In genomic region chr12:24266982-24267381, GRCh38 we compare ENCODE assay signal across 28 cellular contexts.
"Had no signal": no experiment of that assay in that cellular context is flagged by ENCODE, and none has a peak within 500 bp of the region (broad histone marks: within the 10 kb centered on the region; RNA-seq: fewer than 3 reads in every experiment).

No MANE protein-coding gene starts in this region.

- ATAC-seq: effector memory CD8-positive, alpha-beta T cell; esophagus mucosa; gastrocnemius medialis; heart right ventricle; left colon; left lobe of liver; lower lobe of right lung; mucosa of descending colon; naive thymus-derived CD8-positive, alpha-beta T cell had no signal

- H3K27ac Mint-ChIP-seq: dendritic cell treated with granulocyte-macrophage colony-stimulating factor and Interleukin-4, amounts not matched to agents 40 ng/mL and 50 ng/mL, for 4 days; effector memory CD8-positive, alpha-beta T cell; endodermal cell; mesothelial cell of epicardium; naive B cell; naive thymus-derived CD8-positive, alpha-beta T cell had no signal

- H3K4me1 Mint-ChIP-seq: endodermal cell; naive B cell; naive thymus-derived CD8-positive, alpha-beta T cell had no signal

- DNase-seq: colonic mucosa; cortex of kidney; effector CD8-positive, alpha-beta T cell; effector memory CD8-positive, alpha-beta T cell; endodermal cell; erythroblast; esophagus squamous epithelium; foreskin fibroblast; foreskin melanocyte; gastrocnemius medialis; glutamatergic neuron; head of caudate nucleus; heart right ventricle; hippocampal formation; islet precursor cell; kidney; kidney glomerular epithelial cell; left colon; left ventricle myocardium inferior; lower lobe of right lung; mesenchymal stem cell; mucosa of descending colon; naive B cell; naive thymus-derived CD8-positive, alpha-beta T cell had no signal

- H3K36me3 Mint-ChIP-seq: mesothelial cell of epicardium; naive B cell; naive thymus-derived CD8-positive, alpha-beta T cell had no signal

- H3K9me3 Mint-ChIP-seq: dendritic cell treated with granulocyte-macrophage colony-stimulating factor and Interleukin-4, amounts not matched to agents 40 ng/mL and 50 ng/mL, for 4 days; mesothelial cell of epicardium; naive B cell; naive thymus-derived CD8-positive, alpha-beta T cell had no signal

- H3K4me3 Mint-ChIP-seq: dendritic cell treated with granulocyte-macrophage colony-stimulating factor and Interleukin-4, amounts not matched to agents 40 ng/mL and 50 ng/mL, for 4 days; effector memory CD8-positive, alpha-beta T cell; endodermal cell; mesothelial cell of epicardium; naive B cell; naive thymus-derived CD8-positive, alpha-beta T cell had no signal

- H3K27me3 Mint-ChIP-seq: dendritic cell treated with granulocyte-macrophage colony-stimulating factor and Interleukin-4, amounts not matched to agents 40 ng/mL and 50 ng/mL, for 4 days; effector memory CD8-positive, alpha-beta T cell; naive B cell; naive thymus-derived CD8-positive, alpha-beta T cell had no signal
